ENCODE assay signal across 15 cellular contexts in the genomic region with DNA sequence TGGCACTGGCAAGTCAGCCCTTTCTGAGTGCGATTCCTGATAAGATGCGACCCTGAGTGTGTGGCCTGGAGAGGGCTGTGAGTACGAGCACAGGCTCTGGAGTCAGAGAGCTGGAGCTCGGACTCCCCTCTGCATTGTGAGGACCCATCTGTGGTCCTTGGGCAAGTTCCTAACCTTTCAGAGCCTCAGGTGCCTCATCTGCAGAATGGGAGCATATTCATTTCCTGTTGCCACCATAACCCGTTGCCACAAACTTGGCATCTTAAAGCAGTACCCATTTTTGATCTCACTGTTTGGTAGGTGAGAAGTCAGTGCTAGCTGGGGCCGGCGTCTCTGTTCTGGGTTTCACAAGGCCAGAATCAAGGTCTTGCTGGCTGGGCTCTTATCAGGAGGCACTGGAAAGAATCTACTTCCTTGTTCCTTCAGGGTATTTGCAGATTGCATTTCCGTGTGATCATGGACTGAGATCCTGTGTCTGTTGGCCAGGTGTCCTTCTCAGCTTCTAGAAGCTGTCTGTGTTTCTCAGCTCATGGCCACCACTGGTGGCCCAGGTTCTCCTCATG. TPM values are rescaled to one million over a fixed set of nuclear protein-coding genes. Genes with fewer than 3 reads are reported as not detected.
DNase-seq lines count a peak whose midpoint lies in the region; ATAC-seq and TF ChIP-seq lines count a peak whose summit lies in the region.
"Had no signal": no experiment of that assay in that cellular context is flagged by ENCODE, and none has a peak within 500 bp of the region (broad histone marks: within the 10 kb centered on the region; RNA-seq: fewer than 3 reads in every experiment).

No MANE protein-coding gene starts in this region.

- H3K27ac ChIP-seq in colonic mucosa (peak overlapping the region; percentile 60), parathyroid adenoma (peak overlapping the region; percentile 89), ovary (peak overlapping the region in 1 of 2 donors; percentile 20)

- H3K36me3 ChIP-seq in colonic mucosa (no peaks in the 10 kb centered on the region), parathyroid adenoma (ENCODE audit: control insufficient read depth, insufficient read depth, low read length) (no peaks in the 10 kb centered on the region), ovary (no peaks in the 10 kb centered on the region), H7 (replicated peaks; ENCODE audit: control insufficient read depth, insufficient read depth, low read length) (peaks cover 24% of the 10 kb centered on the region)

- in situ Hi-C loops in KBM-7 (cut with MboI; ENCODE audit: low pct_unique_long_range_greater_than_20kb, low sequenced_read_pairs) = no loop called here

- no peak for TF ChIP-seq EP300 in ovary (IDR thresholded peaks at IDR 0.05)

- no peak overlapping the region for H3K4me3 ChIP-seq in colonic mucosa
- H3K4me3 ChIP-seq in parathyroid adenoma (ENCODE audit: low read depth, low read length) = no peak overlapping the region
- H3K4me3 ChIP-seq in ovary = no peak overlapping the region
- H3K4me3 ChIP-seq in H7 (ENCODE audit: insufficient read depth, low read depth, low read length) = no peak overlapping the region
- H3K4me3 ChIP-seq: smooth muscle cell had no signal

- no peaks in the 10 kb centered on the region for H3K27me3 ChIP-seq in colonic mucosa
- no peaks in the 10 kb centered on the region for H3K27me3 ChIP-seq in parathyroid adenoma (ENCODE audit: control insufficient read depth, insufficient read depth, low read length)
- no peaks in the 10 kb centered on the region for H3K27me3 ChIP-seq in ovary
- no peaks in the 10 kb centered on the region for H3K27me3 ChIP-seq in H7 (ENCODE audit: control insufficient read depth, insufficient read depth, low read length)

- no peaks in the 10 kb centered on the region for H3K79me2 ChIP-seq in parathyroid adenoma

- H3K9me3 ChIP-seq in colonic mucosa (no peaks in the 10 kb centered on the region), parathyroid adenoma (ENCODE audit: control insufficient read depth, low read length) (no peaks in the 10 kb centered on the region), ovary (no peaks in the 10 kb centered on the region)

- no peak for TF ChIP-seq POLR2A in ovary (IDR thresholded peaks at IDR 0.05)

- H3K9ac ChIP-seq in colonic mucosa (ENCODE audit: low read depth in 2 of 2, low read length in 2 of 2) = no peak overlapping the region
- no peak overlapping the region for H3K9ac ChIP-seq in parathyroid adenoma

- peaks cover 30% of the 10 kb centered on the region for H3K4me1 ChIP-seq in colonic mucosa
- H3K4me1 ChIP-seq in parathyroid adenoma = peaks cover 58% of the 10 kb centered on the region
- H3K4me1 ChIP-seq in ovary (ENCODE audit: insufficient read depth) = peaks cover 35% of the 10 kb centered on the region

- intact Hi-C loops in colonic mucosa (cut with DNase I) = no loop called here
- intact Hi-C loops in ovary (cut with DNase I) = no loop called here

- H3K4me3 Mint-ChIP-seq in stimulated activated naive CD8-positive, alpha-beta T cell treated with anti-CD3 and anti-CD28 coated beads, Interleukin-15, Interleukin-2, amounts not matched to agents 100 ng/mL and 50 ng/mL, for 24 hours = no peak overlapping the region
- H3K4me3 Mint-ChIP-seq in stimulated activated naive CD8-positive, alpha-beta T cell treated with anti-CD3 and anti-CD28 coated beads, Interleukin-15, amount 100 ng/mL, for 72 hours = no peak overlapping the region
- H3K4me3 Mint-ChIP-seq: activated CD8-positive, alpha-beta T cell treated with anti-CD3 and anti-CD28 coated beads for 36 hours; neural crest cell had no signal

- peak overlapping the region; percentile 30 for H3K4me2 ChIP-seq in parathyroid adenoma (ENCODE audit: low read length)
- H3K4me2 ChIP-seq: smooth muscle cell had no signal

- no peak overlapping the region for H2AFZ ChIP-seq in parathyroid adenoma

- no peaks in the 10 kb centered on the region for H3K27me3 Mint-ChIP-seq in stimulated activated naive CD8-positive, alpha-beta T cell treated with anti-CD3 and anti-CD28 coated beads, Interleukin-15, Interleukin-2, amounts not matched to agents 100 ng/mL and 50 ng/mL, for 24 hours
- no peaks in the 10 kb centered on the region for H3K27me3 Mint-ChIP-seq in stimulated activated naive CD8-positive, alpha-beta T cell treated with anti-CD3 and anti-CD28 coated beads, Interleukin-15, amount 100 ng/mL, for 72 hours
- H3K27me3 Mint-ChIP-seq: activated CD8-positive, alpha-beta T cell treated with anti-CD3 and anti-CD28 coated beads for 36 hours had no signal

- peaks cover 60% of the 10 kb centered on the region for H3K36me3 Mint-ChIP-seq in stimulated activated naive CD8-positive, alpha-beta T cell treated with anti-CD3 and anti-CD28 coated beads, Interleukin-15, Interleukin-2, amounts not matched to agents 100 ng/mL and 50 ng/mL, for 24 hours (ENCODE audit: low read depth)

- 70 to 86% (median 73%) methylated on average over 8 of the region's 8 CpGs for WGBS in ovary, 3 donors

- DNase-seq in stimulated activated naive CD8-positive, alpha-beta T cell treated with anti-CD3 and anti-CD28 coated beads, Interleukin-15, amount 100 ng/mL, for 72 hours = no peak
- DNase-seq in colonic mucosa (peak; percentile 63), ovary (no peak), KBM-7 (no peak), H7 (no peak)
- DNase-seq in effector CD4-positive, alpha-beta T cell = no peak
- DNase-seq: activated CD8-positive, alpha-beta T cell treated with anti-CD3 and anti-CD28 coated beads for 36 hours; cerebellar nuclear complex; erythroblast; MM.1S; SIG-M5 had no signal

- peaks cover 48% of the 10 kb centered on the region for H3K4me1 Mint-ChIP-seq in stimulated activated naive CD8-positive, alpha-beta T cell treated with anti-CD3 and anti-CD28 coated beads, Interleukin-15, Interleukin-2, amounts not matched to agents 100 ng/mL and 50 ng/mL, for 24 hours (ENCODE audit: low read depth)
- peaks cover 39% of the 10 kb centered on the region for H3K4me1 Mint-ChIP-seq in stimulated activated naive CD8-positive, alpha-beta T cell treated with anti-CD3 and anti-CD28 coated beads, Interleukin-15, amount 100 ng/mL, for 72 hours

- no peak for ATAC-seq in stimulated activated naive CD8-positive, alpha-beta T cell treated with anti-CD3 and anti-CD28 coated beads, Interleukin-15, amount 100 ng/mL, for 72 hours
- ATAC-seq: activated CD8-positive, alpha-beta T cell treated with anti-CD3 and anti-CD28 coated beads for 36 hours had no signal

- H3K27ac Mint-ChIP-seq in stimulated activated naive CD8-positive, alpha-beta T cell treated with anti-CD3 and anti-CD28 coated beads, Interleukin-15, Interleukin-2, amounts not matched to agents 100 ng/mL and 50 ng/mL, for 24 hours = peak overlapping the region; percentile 9
- no peak overlapping the region for H3K27ac Mint-ChIP-seq in stimulated activated naive CD8-positive, alpha-beta T cell treated with anti-CD3 and anti-CD28 coated beads, Interleukin-15, amount 100 ng/mL, for 72 hours

- TF ChIP-seq CTCF in colonic mucosa (IDR thresholded peaks at IDR 0.05) (no peak), parathyroid adenoma (IDR thresholded peaks at IDR 0.05) (no peak), ovary (IDR thresholded peaks at IDR 0.05) (no peak)

- no peaks in the 10 kb centered on the region for H3K9me3 Mint-ChIP-seq in stimulated activated naive CD8-positive, alpha-beta T cell treated with anti-CD3 and anti-CD28 coated beads, Interleukin-15, Interleukin-2, amounts not matched to agents 100 ng/mL and 50 ng/mL, for 24 hours
- no peaks in the 10 kb centered on the region for H3K9me3 Mint-ChIP-seq in stimulated activated naive CD8-positive, alpha-beta T cell treated with anti-CD3 and anti-CD28 coated beads, Interleukin-15, amount 100 ng/mL, for 72 hours
- H3K9me3 Mint-ChIP-seq: activated CD8-positive, alpha-beta T cell treated with anti-CD3 and anti-CD28 coated beads for 36 hours; neural crest cell had no signal

RNA-seq across cellular contexts. Expression of a gene that starts 20.2 kb away (rescaled TPM):
- total RNA-seq in colonic mucosa (10 to 100 TPM; 14.2 to 28.0 TPM), ovary (10 to 100 TPM in 6 of 7 donors, 1 to 10 TPM in 1; 6.4 to 21.9 (median 16.7) TPM)
- polyA plus RNA-seq in ovary = 10 to 100 TPM; 19.3 to 29.9 TPM
- 35.5 and 50.6 TPM in 2 replicates for total RNA-seq in H7 (2014; rRNA removed; shearing (Covaris generic))

RNA-seq across cellular contexts. Expression of a gene that starts 20.2 kb away (rescaled TPM):
- total RNA-seq in colonic mucosa = 10 to 100 TPM; 13.1 to 13.2 TPM
- total RNA-seq in ovary = 10 to 100 TPM; 14.3 to 52.8 (median 18.0) TPM
- 10 to 100 TPM; 16.5 to 25.0 TPM for polyA plus RNA-seq in ovary
- total RNA-seq in H7 (2014; rRNA removed; shearing (Covaris generic)) = 4.4 and 6.4 TPM in 2 replicates
